In the genomic region with DNA sequence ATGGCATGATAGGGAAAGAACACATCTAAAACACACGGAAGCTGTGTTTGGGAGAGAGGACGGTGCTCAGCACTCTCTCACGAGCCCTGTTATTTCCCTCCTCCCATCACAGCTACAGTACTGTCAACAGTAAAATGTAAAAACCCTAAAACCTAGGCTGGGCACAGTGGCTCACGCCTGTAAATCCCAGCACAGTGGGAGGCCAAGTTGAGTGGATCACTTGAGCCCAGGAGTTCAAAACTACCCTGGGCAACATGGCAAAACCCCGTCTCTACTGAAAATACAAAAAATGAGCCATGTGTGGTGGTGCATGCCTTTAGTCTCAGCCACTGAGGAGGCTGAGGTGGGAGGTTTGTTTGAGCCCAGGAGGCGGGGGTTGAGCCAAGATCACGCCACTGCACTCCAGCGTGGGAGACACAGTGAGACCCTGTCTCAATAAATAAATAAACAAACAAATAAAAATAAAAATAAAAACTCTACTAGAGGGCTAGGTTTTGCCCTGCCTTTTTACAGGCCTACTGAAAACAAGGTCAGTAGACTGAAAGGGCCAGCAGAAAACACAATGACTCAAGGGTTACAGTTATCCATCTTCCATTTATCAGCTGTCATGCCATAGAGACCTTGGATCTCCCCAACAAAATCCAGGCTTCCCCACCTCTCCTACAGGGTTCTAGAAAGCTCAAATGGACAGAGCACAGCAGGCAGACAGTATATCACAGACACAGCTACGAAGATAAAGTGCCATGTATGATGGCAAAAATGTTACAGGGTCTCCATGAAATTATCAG, we compare ENCODE assay signal across 1 cellular context.
TF ChIP-seq lines count a peak whose summit lies in the region.

No MANE protein-coding gene starts in this region.

TF ChIP-seq in K562, 482 proteins besides CTCF, POLR2A, EP300 and RAD21:
- TF ChIP-seq, protein P1, sequence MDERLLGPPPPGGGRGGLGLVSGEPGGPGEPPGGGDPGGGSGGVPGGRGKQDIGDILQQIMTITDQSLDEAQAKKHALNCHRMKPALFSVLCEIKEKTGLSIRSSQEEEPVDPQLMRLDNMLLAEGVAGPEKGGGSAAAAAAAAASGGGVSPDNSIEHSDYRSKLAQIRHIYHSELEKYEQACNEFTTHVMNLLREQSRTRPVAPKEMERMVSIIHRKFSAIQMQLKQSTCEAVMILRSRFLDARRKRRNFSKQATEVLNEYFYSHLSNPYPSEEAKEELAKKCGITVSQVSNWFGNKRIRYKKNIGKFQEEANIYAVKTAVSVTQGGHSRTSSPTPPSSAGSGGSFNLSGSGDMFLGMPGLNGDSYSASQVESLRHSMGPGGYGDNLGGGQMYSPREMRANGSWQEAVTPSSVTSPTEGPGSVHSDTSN (CRISPR knock-in tag; IDR thresholded peaks at IDR 0.05; ENCODE audit: low read depth), result no peak
- TF ChIP-seq, protein P1 (tag; conservative IDR thresholded peaks at IDR 0.05; ENCODE audit: low read depth), result peak; percentile 67
- TF ChIP-seq, protein P2, sequence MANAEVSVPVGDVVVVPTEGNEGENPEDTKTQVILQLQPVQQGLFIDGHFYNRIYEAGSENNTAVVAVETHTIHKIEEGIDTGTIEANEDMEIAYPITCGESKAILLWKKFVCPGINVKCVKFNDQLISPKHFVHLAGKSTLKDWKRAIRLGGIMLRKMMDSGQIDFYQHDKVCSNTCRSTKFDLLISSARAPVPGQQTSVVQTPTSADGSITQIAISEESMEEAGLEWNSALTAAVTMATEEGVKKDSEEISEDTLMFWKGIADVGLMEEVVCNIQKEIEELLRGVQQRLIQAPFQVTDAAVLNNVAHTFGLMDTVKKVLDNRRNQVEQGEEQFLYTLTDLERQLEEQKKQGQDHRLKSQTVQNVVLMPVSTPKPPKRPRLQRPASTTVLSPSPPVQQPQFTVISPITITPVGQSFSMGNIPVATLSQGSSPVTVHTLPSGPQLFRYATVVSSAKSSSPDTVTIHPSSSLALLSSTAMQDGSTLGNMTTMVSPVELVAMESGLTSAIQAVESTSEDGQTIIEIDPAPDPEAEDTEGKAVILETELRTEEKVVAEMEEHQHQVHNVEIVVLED (CRISPR knock-in tag; IDR thresholded peaks at IDR 0.05), result no peak
